Comparison of ENCODE assay signal across 24 cellular contexts in the genomic region with DNA sequence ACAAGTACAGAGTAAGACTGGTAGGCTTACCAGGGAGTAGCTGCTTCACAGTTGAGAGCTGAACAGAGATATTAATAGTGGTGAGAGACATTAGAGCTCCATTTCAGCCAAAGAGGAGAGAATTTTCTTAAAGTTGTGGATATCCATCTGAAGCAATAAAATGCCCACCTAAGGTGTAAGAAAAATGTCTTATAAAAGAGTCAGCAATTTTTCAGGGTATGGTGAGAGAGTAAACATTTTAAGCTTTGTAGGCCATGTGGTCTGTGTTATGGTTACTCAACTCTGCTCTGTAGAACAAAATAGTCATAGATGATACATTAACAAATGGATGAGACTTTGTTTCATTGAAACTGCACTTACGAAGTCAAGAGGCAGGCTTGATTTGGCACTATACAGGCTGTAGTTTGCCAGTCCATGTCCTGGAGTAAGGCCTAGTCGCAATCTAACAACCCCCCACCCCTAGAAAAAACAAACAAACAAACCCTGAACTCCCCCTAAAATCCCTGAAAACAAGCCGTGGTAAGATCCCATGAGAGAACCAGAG.
DNase-seq lines count a peak whose midpoint lies in the region; ATAC-seq and TF ChIP-seq lines count a peak whose summit lies in the region.
"Had no signal": no experiment of that assay in that cellular context is flagged by ENCODE, and none has a peak within 500 bp of the region (broad histone marks: within the 10 kb centered on the region; RNA-seq: fewer than 3 reads in every experiment).

No MANE protein-coding gene starts in this region.

- H3K4me1 ChIP-seq in adipocyte (ENCODE audit: control insufficient read depth, insufficient read depth, low read length): no peaks in the 10 kb centered on the region
- H3K4me1 ChIP-seq in trophoblast cell (ENCODE audit: control insufficient read depth in 1 of 2, insufficient read depth in 2 of 2, low read length in 2 of 2): no peaks in the 10 kb centered on the region
- H3K4me1 ChIP-seq: BE2C, BLaER1 had no signal

- H2AK5ac ChIP-seq in trophoblast cell (ENCODE audit: low read length): no peak overlapping the region

- H3K9ac ChIP-seq in adipocyte (ENCODE audit: low read length) (no peak overlapping the region), trophoblast cell (ENCODE audit: low read length) (no peak overlapping the region)
- H3K9ac ChIP-seq: BLaER1 had no signal

- H3K79me2 ChIP-seq in trophoblast cell (ENCODE audit: control insufficient read depth, insufficient read depth, low read length, poor library complexity): no peaks in the 10 kb centered on the region

- H3K36me3 ChIP-seq in adipocyte (ENCODE audit: control insufficient read depth, insufficient read depth, low read length, severe bottlenecking) (no peaks in the 10 kb centered on the region), trophoblast cell (ENCODE audit: control insufficient read depth in 1 of 2, insufficient read depth in 2 of 2, low read length in 2 of 2) (no peaks in the 10 kb centered on the region)
- H3K36me3 ChIP-seq: BE2C, BLaER1 had no signal

- H3K27me3 ChIP-seq in adipocyte (replicated peaks; ENCODE audit: control insufficient read depth, insufficient read depth, low read length): no peaks in the 10 kb centered on the region
- no peaks in the 10 kb centered on the region for H3K27me3 ChIP-seq in trophoblast cell (ENCODE audit: insufficient read depth, low read length)
- H3K27me3 ChIP-seq: BE2C, BLaER1 had no signal

- no peak overlapping the region for H3K14ac ChIP-seq in trophoblast cell (ENCODE audit: low read length)

- ATAC-seq in GM19455 (IDR thresholded peaks at IDR 0.05; ENCODE audit: unreplicated experiment): no peak
- ATAC-seq: GM12878 had no signal

- no peak overlapping the region for H4K12ac ChIP-seq in trophoblast cell (ENCODE audit: low read depth, low read length)

- H3K9me3 ChIP-seq in adipocyte (ENCODE audit: control insufficient read depth, low read length): peaks cover 11% of the 10 kb centered on the region
- no peaks in the 10 kb centered on the region for H3K9me3 ChIP-seq in trophoblast cell (ENCODE audit: insufficient read depth, low read depth, low read length)
- H3K9me3 ChIP-seq: BE2C had no signal

- no peak overlapping the region for H2BK12ac ChIP-seq in trophoblast cell (ENCODE audit: low read length)

- no peak overlapping the region for H3K4me3 ChIP-seq in adipocyte (ENCODE audit: low read length)
- H3K4me3 ChIP-seq in epithelial cell of proximal tubule (ENCODE audit: low read depth, low read length): no peak overlapping the region
- no peak overlapping the region for H3K4me3 ChIP-seq in trophoblast cell (ENCODE audit: low read depth, low read length)
- H3K4me3 ChIP-seq: BLaER1, GM12878 had no signal

- no peak overlapping the region for H3K27ac ChIP-seq in trophoblast cell (ENCODE audit: low read depth, low read length)
- H3K27ac ChIP-seq: BLaER1 had no signal

- WGBS in trophoblast cell (ENCODE audit: extremely low coverage, insufficient coverage, insufficient read length): no CpG with 5 or more reads among the region's 3 CpGs

- H4K91ac ChIP-seq in trophoblast cell (ENCODE audit: low read depth, low read length): no peak overlapping the region

- H2BK120ac ChIP-seq in trophoblast cell (ENCODE audit: insufficient read depth, low read length, poor library complexity): no peak overlapping the region

- no peak overlapping the region for H3K4me2 ChIP-seq in trophoblast cell (ENCODE audit: low read length)
- H3K4me2 ChIP-seq: BLaER1 had no signal

- no peak overlapping the region for H3K4ac ChIP-seq in trophoblast cell (ENCODE audit: low read depth, low read length)

- H3K79me1 ChIP-seq in trophoblast cell (ENCODE audit: low read length): no peaks in the 10 kb centered on the region

- no peak overlapping the region for H2BK5ac ChIP-seq in trophoblast cell (ENCODE audit: low read depth, low read length, poor library complexity)

- no peak overlapping the region for H2AFZ ChIP-seq in trophoblast cell (ENCODE audit: insufficient read depth, low read length, poor library complexity)

- H3K18ac ChIP-seq in trophoblast cell (ENCODE audit: low read length): no peak overlapping the region

- H3K23ac ChIP-seq in trophoblast cell (ENCODE audit: low read length): no peak overlapping the region

- H4K8ac ChIP-seq in trophoblast cell (ENCODE audit: low read depth, low read length): no peak overlapping the region

- TF ChIP-seq CTCF in epithelial cell of proximal tubule (conservative IDR thresholded peaks at IDR 0.05; ENCODE audit: low read depth, low read length): no peak

- DNase-seq in adipocyte (ENCODE audit: low read depth): peak; percentile 37
- peak; percentile 9 for DNase-seq in epithelial cell of proximal tubule (ENCODE audit: low read depth)
- DNase-seq in fibroblast of gingiva (ENCODE audit: low read depth): peak; percentile 56
- peak; percentile 5 for DNase-seq in renal cortical epithelial cell (ENCODE audit: low read depth)
- no peak for DNase-seq in trophoblast cell
- DNase-seq in NCI-H345 (lab: John Stamatoyannopoulos, UW): no peak
- DNase-seq: 8988T; ACHN; BE2C; C1 segment of cervical spinal cord; CD4-positive, alpha-beta memory T cell; CD4-positive, CD25-positive, alpha-beta regulatory T cell; CD8-positive, alpha-beta memory T cell; COR-L47; DMS 273 treated with DMSO at 0.1 percent for 48 hours; DMS153; DMS53; DMS79; DND-41; EL; GDM1 had no signal

Comparison
In these comparisons a context has a peak if more than half of its experiments do, and no peak if none do; other contexts are left out.
1. DNase-seq: peak in adipocyte (single experiment), epithelial cell of proximal tubule (single experiment), fibroblast of gingiva (single experiment) and renal cortical epithelial cell (single experiment); none in trophoblast cell (0 of 2) and NCI-H345 (single experiment).